29 cellular contexts compared by ENCODE assay signal in the genomic region with DNA sequence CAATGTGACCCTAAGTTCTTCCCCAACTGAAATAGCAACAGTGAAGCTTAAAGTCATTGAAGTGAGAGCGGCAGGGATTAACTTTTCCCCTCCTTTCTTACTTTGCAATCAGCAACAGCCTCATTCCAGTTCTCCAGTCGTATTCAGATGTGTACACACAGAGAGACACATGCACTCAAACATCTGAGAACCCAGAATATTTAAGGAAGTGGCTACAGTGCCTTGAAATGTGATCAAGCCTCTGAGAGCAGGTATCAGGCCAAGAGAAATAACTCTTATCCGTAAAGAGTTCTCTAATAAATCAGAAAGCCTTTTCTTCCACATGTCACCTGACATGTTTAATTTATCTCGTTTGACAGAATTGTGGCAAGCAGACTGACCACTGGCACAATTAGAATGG.
A peak's percentile ranks its signal among the peaks of the same experiment; 100 is the strongest.
DNase-seq lines count a peak whose midpoint lies in the region; ATAC-seq and TF ChIP-seq lines count a peak whose summit lies in the region.
"Had no signal": no experiment of that assay in that cellular context is flagged by ENCODE, and none has a peak within 500 bp of the region (broad histone marks: within the 10 kb centered on the region; RNA-seq: fewer than 3 reads in every experiment).

No MANE protein-coding gene starts in this region.

- H3K4me1 ChIP-seq in naive thymus-derived CD4-positive, alpha-beta T cell (ENCODE audit: control insufficient read depth in 2 of 2, insufficient read depth in 2 of 2, low read length in 2 of 2), result peaks cover 0 to 51% of the 10 kb centered on the region in 2 donors

- H3K36me3 Mint-ChIP-seq in naive thymus-derived CD4-positive, alpha-beta T cell, result peaks cover 0 to 5% (median 5%) of the 10 kb centered on the region in 5 donors
- H3K36me3 Mint-ChIP-seq in activated CD8-positive, alpha-beta T cell treated with anti-CD3 and anti-CD28 coated beads for 36 hours (ENCODE audit: low read depth), result no peaks in the 10 kb centered on the region

- peaks cover 0 to 11% (median 5%) of the 10 kb centered on the region in 11 donors for H3K9me3 Mint-ChIP-seq in naive thymus-derived CD4-positive, alpha-beta T cell
- peaks cover 3% of the 10 kb centered on the region for H3K9me3 Mint-ChIP-seq in activated CD8-positive, alpha-beta T cell treated with anti-CD3 and anti-CD28 coated beads for 36 hours

- DNase-seq in NOMO-1 treated with DMSO at 0.1 percent for 48 hours (lab: John Stamatoyannopoulos, UW; ENCODE audit: unreplicated experiment) (peak; percentile 20), NOMO-1 treated with dmso at 0.1 percent for 144 hours (lab: John Stamatoyannopoulos, UW; ENCODE audit: unreplicated experiment) (no peak), SKM-1 treated with dmso at 0.1 percent for 144 hours (lab: John Stamatoyannopoulos, UW; ENCODE audit: unreplicated experiment) (peak; percentile 20), NCI-H510A treated with DMSO at 0.1 percent for 48 hours (lab: John Stamatoyannopoulos, UW) (no peak)
- DNase-seq in naive thymus-derived CD4-positive, alpha-beta T cell, result no peak
- no peak for DNase-seq in activated CD8-positive, alpha-beta T cell treated with anti-CD3 and anti-CD28 coated beads for 36 hours
- DNase-seq: activated CD4-positive, alpha-beta T cell treated with anti-CD3 and anti-CD28 coated beads for 48 hours; activated effector memory CD4-positive, alpha-beta T cell treated with anti-CD3 and anti-CD28 coated beads, Interleukin-2, amount 50 U/mL, for 16 hours; activated T-cell treated with anti-CD3 and anti-CD28 coated beads, Interleukin-2, amount 50 U/mL, for 1 hour; effector CD8-positive, alpha-beta T cell; HFFc6; hypothalamus; left cardiac atrium; mesenchymal stem cell; NCI-H1105 treated with DMSO at 0.1 percent for 48 hours; NCI-H2081; NCI-H526; NK-92 treated with Interleukin-12 subunit alpha and Interleukin-12 subunit beta, amount 100 ng/mL, for 24 hours; SHP77 treated with DMSO at 0.1 percent for 48 hours; stimulated activated CD4-positive, alpha-beta T cell treated with anti-CD3 and anti-CD28 coated beads, Interleukin-15, amount 100 ng/mL, for 24 hours; stimulated activated CD4-positive, alpha-beta T cell treated with anti-CD3 and anti-CD28 coated beads, Interleukin-4, amount 100 ng/mL, for 4 hours; T1000; WERI-Rb-1 had no signal

- H3K27ac Mint-ChIP-seq in naive thymus-derived CD4-positive, alpha-beta T cell, result peak overlapping the region in 7 of 9 donors; percentile 5 to 77 (median 30)
- H3K27ac Mint-ChIP-seq in activated CD8-positive, alpha-beta T cell treated with anti-CD3 and anti-CD28 coated beads for 36 hours, result no peak overlapping the region
- H3K27ac Mint-ChIP-seq: activated naive CD8-positive, alpha-beta T cell; GM23338; HFFc6 had no signal

- ATAC-seq in naive thymus-derived CD4-positive, alpha-beta T cell, result no peak
- no peak for ATAC-seq in activated CD8-positive, alpha-beta T cell treated with anti-CD3 and anti-CD28 coated beads for 36 hours
- no peak for ATAC-seq in GM21447 (IDR thresholded peaks at IDR 0.05; ENCODE audit: unreplicated experiment)
- ATAC-seq: GM23338, left cardiac atrium had no signal

- no peak for TF ChIP-seq CTCF in activated CD8-positive, alpha-beta T cell treated with anti-CD3 and anti-CD28 coated beads for 36 hours (IDR thresholded peaks at IDR 0.05)

- POLR2A ChIA-PET in naive thymus-derived CD4-positive, alpha-beta T cell (lab: Charles Lee), result no interaction called here
- POLR2A ChIA-PET in activated CD8-positive, alpha-beta T cell treated with anti-CD3 and anti-CD28 coated beads for 36 hours (lab: Charles Lee), result interaction anchor here (0.7 kb wide), 1 partner anchor 82 kb away, joined by 3 read pairs; no protein-coding TSS in a partner anchor

- peaks cover 0 to 3% (median 0%) of the 10 kb centered on the region in 5 donors for H3K27me3 Mint-ChIP-seq in naive thymus-derived CD4-positive, alpha-beta T cell
- no peaks in the 10 kb centered on the region for H3K27me3 Mint-ChIP-seq in activated CD8-positive, alpha-beta T cell treated with anti-CD3 and anti-CD28 coated beads for 36 hours
- H3K27me3 Mint-ChIP-seq: activated naive CD8-positive, alpha-beta T cell had no signal

- intact Hi-C loops in naive thymus-derived CD4-positive, alpha-beta T cell (cut with micrococcal nuclease), result loop anchor here in 1 of 2 donors (5.0 kb wide), 1 partner anchor 235 kb away; no protein-coding TSS in a partner anchor
- intact Hi-C loops in activated CD8-positive, alpha-beta T cell treated with anti-CD3 and anti-CD28 coated beads for 36 hours (cut with micrococcal nuclease), result no loop called here

- H3K4me1 Mint-ChIP-seq in naive thymus-derived CD4-positive, alpha-beta T cell, result peaks cover 16 to 98% (median 82%) of the 10 kb centered on the region in 7 donors
- H3K4me1 Mint-ChIP-seq in activated CD8-positive, alpha-beta T cell treated with anti-CD3 and anti-CD28 coated beads for 36 hours (ENCODE audit: low read depth), result peaks cover 49% of the 10 kb centered on the region

- H3K27me3 ChIP-seq in naive thymus-derived CD4-positive, alpha-beta T cell (ENCODE audit: control insufficient read depth in 2 of 2, insufficient read depth in 2 of 2, low read length in 2 of 2), result no peaks in the 10 kb centered on the region

- no peak overlapping the region for H3K4me3 ChIP-seq in naive thymus-derived CD4-positive, alpha-beta T cell (ENCODE audit: low read length)
- H3K4me3 ChIP-seq: coronary artery, GM23338 had no signal

- CTCF ChIA-PET in naive thymus-derived CD4-positive, alpha-beta T cell (lab: Charles Lee), result interaction anchor here (0.7 kb wide), 1 partner anchor 290 kb away, joined by 3 read pairs; no protein-coding TSS in a partner anchor
- CTCF ChIA-PET in activated CD8-positive, alpha-beta T cell treated with anti-CD3 and anti-CD28 coated beads for 36 hours (lab: Charles Lee), result no interaction called here

- peaks cover 0 to 7% (median 4%) of the 10 kb centered on the region in 3 experiments for H3K9me3 ChIP-seq in naive thymus-derived CD4-positive, alpha-beta T cell (ENCODE audit: control insufficient read depth in 2 of 3, low read length in 3 of 3)

- H3K36me3 ChIP-seq in naive thymus-derived CD4-positive, alpha-beta T cell (ENCODE audit: control insufficient read depth in 2 of 3, insufficient read depth in 3 of 3, low read length in 3 of 3), result no peaks in the 10 kb centered on the region
- H3K36me3 ChIP-seq: WERI-Rb-1 had no signal

- peak overlapping the region in 5 of 10 donors; percentile 0 to 47 (median 15) for H3K4me3 Mint-ChIP-seq in naive thymus-derived CD4-positive, alpha-beta T cell
- no peak overlapping the region for H3K4me3 Mint-ChIP-seq in activated CD8-positive, alpha-beta T cell treated with anti-CD3 and anti-CD28 coated beads for 36 hours
- H3K4me3 Mint-ChIP-seq: activated naive CD8-positive, alpha-beta T cell; GM23338; HFFc6 had no signal

- no peak overlapping the region for H3K27ac ChIP-seq in naive thymus-derived CD4-positive, alpha-beta T cell (ENCODE audit: low read depth, low read length)
- H3K27ac ChIP-seq in temporal lobe (ENCODE audit: low read depth, low read length), result peak overlapping the region; percentile 6
- H3K27ac ChIP-seq: 22Rv1, WERI-Rb-1 had no signal

Comparison
In these comparisons a context has a peak if more than half of its experiments do, and no peak if none do; other contexts are left out.
1. DNase-seq: peak in NOMO-1 treated with DMSO at 0.1 percent for 48 hours (single experiment) and SKM-1 treated with dmso at 0.1 percent for 144 hours (single experiment); none in NOMO-1 treated with dmso at 0.1 percent for 144 hours (single experiment), naive thymus-derived CD4-positive, alpha-beta T cell (0 of 9), activated CD8-positive, alpha-beta T cell treated with anti-CD3 and anti-CD28 coated beads for 36 hours (single experiment) and NCI-H510A treated with DMSO at 0.1 percent for 48 hours (single experiment).